ENCODE assay signal across 8 cellular contexts in genomic region chr2:64101141-64101591, GRCh38. TPM values are rescaled to one million over a fixed set of nuclear protein-coding genes. Genes with fewer than 3 reads are reported as not detected.
DNase-seq lines count a peak whose midpoint lies in the region; ATAC-seq, FAIRE-seq and TF ChIP-seq lines count a peak whose summit lies in the region.

No MANE protein-coding gene starts in this region.

- FAIRE-seq in GM12892 (lab: Jason Lieb, UNC), result peak; percentile 27

- no peak for DNase-seq in GM12892 (ENCODE audit: insufficient read length)
- DNase-seq in NAMALWA (ENCODE audit: low spot score), result peak; percentile 62
- DNase-seq in hepatic stellate cell (ENCODE audit: low spot score), result peak; percentile 21
- DNase-seq in NCI-H2227 treated with DMSO at 0.1 percent for 48 hours (lab: John Stamatoyannopoulos, UW), result no peak
- DNase-seq in lower leg skin (ENCODE audit: low spot score in 2 of 2), result no peak
- no peak for DNase-seq in NCI-H526 (lab: John Stamatoyannopoulos, UW)
- no peak for DNase-seq in NCI-H748 (lab: John Stamatoyannopoulos, UW; ENCODE audit: unreplicated experiment)

- peak; percentile 39 for ATAC-seq in GM21526 (IDR thresholded peaks at IDR 0.05; ENCODE audit: low FRiP score, unreplicated experiment)

- intact Hi-C loops in lower leg skin (cut with DNase I; ENCODE audit: low total_unique reads), result no loop called here

- no peak for TF ChIP-seq POLR2A in GM12892 (IDR thresholded peaks at IDR 0.05; ENCODE audit: low read depth, low read length)
- no peak for TF ChIP-seq POLR2A in lower leg skin (IDR thresholded peaks at IDR 0.05)

- TF ChIP-seq CTCF in lower leg skin (IDR thresholded peaks at IDR 0.05), result no peak

- H3K4me3 ChIP-seq in lower leg skin (ENCODE audit: low read depth, poor library complexity, severe bottlenecking), result no peak overlapping the region

RNA-seq across cellular contexts. Expression of gene PELI1, which starts 43.1 kb away (rescaled TPM):
- 30.7 TPM for polyA plus RNA-seq in GM12892 (2012; ENCODE audit: missing spikeins)
- total RNA-seq in lower leg skin, result 10 to 100 TPM; 38.4 to 57.0 (median 46.0) TPM

Comparison
In these comparisons a context has a peak if more than half of its experiments do, and no peak if none do; other contexts are left out.
1. DNase-seq: peak in NAMALWA (single experiment) and hepatic stellate cell (single experiment); none in GM12892 (single experiment), NCI-H2227 treated with DMSO at 0.1 percent for 48 hours (single experiment), lower leg skin (0 of 2), NCI-H526 (0 of 2) and NCI-H748 (single experiment).